Comparison of ENCODE assay signal across 21 cellular contexts in the genomic region with DNA sequence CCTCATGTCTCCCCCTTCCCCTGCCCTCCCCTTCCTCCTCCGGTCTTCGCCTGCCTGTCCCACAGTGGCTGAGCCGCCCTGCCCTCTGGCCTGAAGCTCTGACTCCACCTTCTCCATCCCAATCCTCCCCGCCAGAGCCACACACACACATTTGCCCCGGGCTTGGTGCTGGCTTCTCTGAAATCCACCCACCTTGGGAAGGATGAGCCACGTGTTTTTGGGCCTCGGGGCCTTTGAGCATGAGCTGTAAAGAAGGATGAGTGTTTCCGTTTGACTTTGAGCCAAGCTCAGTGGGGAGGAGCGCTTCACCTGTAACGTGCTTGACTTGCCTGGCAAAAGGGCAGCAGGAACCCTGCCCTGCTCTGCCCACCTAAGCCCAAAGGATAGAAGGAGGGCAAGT.
DNase-seq lines count a peak whose midpoint lies in the region; ATAC-seq and TF ChIP-seq lines count a peak whose summit lies in the region.
"Had no signal": no experiment of that assay in that cellular context is flagged by ENCODE, and none has a peak within 500 bp of the region (broad histone marks: within the 10 kb centered on the region; RNA-seq: fewer than 3 reads in every experiment).

No MANE protein-coding gene starts in this region.

- H3K36me3 Mint-ChIP-seq in CD8-positive, alpha-beta memory T cell: no peaks in the 10 kb centered on the region
- H3K36me3 Mint-ChIP-seq: CD14-positive monocyte, naive B cell had no signal

- no peaks in the 10 kb centered on the region for H3K9me3 ChIP-seq in CD8-positive, alpha-beta memory T cell (ENCODE audit: low read length)
- H3K9me3 ChIP-seq in PC-3 (ENCODE audit: low read length): no peaks in the 10 kb centered on the region
- H3K9me3 ChIP-seq: ascending aorta, left lung, stomach, thyroid gland had no signal

- DNase-seq in CD8-positive, alpha-beta memory T cell: no peak
- DNase-seq in ELF-1 (ENCODE audit: low read depth, low spot score) (peak; percentile 78), PC-3 (peak; percentile 94), GDM1 (lab: John Stamatoyannopoulos, UW) (no peak), NOMO-1 treated with dmso at 0.1 percent for 144 hours (lab: John Stamatoyannopoulos, UW; ENCODE audit: unreplicated experiment) (no peak)
- DNase-seq: caudate nucleus, naive B cell, NCI-H1694, NCI-H526, occipital lobe, SHP77, stomach had no signal

- H4K20me1 ChIP-seq in PC-3 (ENCODE audit: low read length): no peaks in the 10 kb centered on the region

- CTCF ChIA-PET in CD8-positive, alpha-beta memory T cell (lab: Charles Lee): no interaction called here
- CTCF ChIA-PET in PC-3 (lab: Charles Lee): no interaction called here

- peaks cover 20% of the 10 kb centered on the region for H3K4me1 ChIP-seq in CD8-positive, alpha-beta memory T cell (ENCODE audit: insufficient read depth, low read length)
- H3K4me1 ChIP-seq in PC-3 (ENCODE audit: insufficient read depth, low read length): peaks cover 15% of the 10 kb centered on the region
- H3K4me1 ChIP-seq: ascending aorta, left lung, stomach had no signal

- H3K9me2 ChIP-seq in PC-3 (replicated peaks; ENCODE audit: low read length): no peaks in the 10 kb centered on the region

- peaks cover 0 to 3% (median 0%) of the 10 kb centered on the region in 5 donors for H3K9me3 Mint-ChIP-seq in CD8-positive, alpha-beta memory T cell

- BruUV-seq in PC-3 (replicated peaks; lab: Mats Ljungman, UMichigan): no TSS peak

- no peaks in the 10 kb centered on the region for H3K36me3 ChIP-seq in CD8-positive, alpha-beta memory T cell (ENCODE audit: insufficient read depth, low read length)
- H3K36me3 ChIP-seq in PC-3 (ENCODE audit: low read depth, low read length): no peaks in the 10 kb centered on the region
- H3K36me3 ChIP-seq: ascending aorta, left lung, stomach, thyroid gland had no signal

- no peak overlapping the region for H3K4me3 ChIP-seq in CD8-positive, alpha-beta memory T cell (ENCODE audit: low read length)
- no peak overlapping the region for H3K4me3 ChIP-seq in PC-3 (ENCODE audit: low read length)
- H3K4me3 ChIP-seq: ascending aorta, GM23338, left lung, stomach, thyroid gland had no signal

- 0 out of 2 replicates have a peak overlapping the region, but pooled peaks have one; percentile 20 for H2AFZ ChIP-seq in PC-3 (ENCODE audit: low read length)
- H2AFZ ChIP-seq: GM23338 had no signal

- peaks cover 2 to 22% of the 10 kb centered on the region in 2 donors for H3K27me3 Mint-ChIP-seq in CD8-positive, alpha-beta memory T cell

- peak overlapping the region in 5 of 8 donors; percentile 5 to 86 (median 78) for H3K27ac Mint-ChIP-seq in CD8-positive, alpha-beta memory T cell
- H3K27ac Mint-ChIP-seq: activated naive CD4-positive, alpha-beta T cell treated with anti-CD3 and anti-CD28 coated beads, Interleukin-2, amount 50 U/mL, for 72 hours; GM23338; naive B cell had no signal

- no peak overlapping the region for H3K27ac ChIP-seq in CD8-positive, alpha-beta memory T cell (ENCODE audit: low read depth, low read length)
- no peak overlapping the region for H3K27ac ChIP-seq in PC-3 (ENCODE audit: low read length)
- H3K27ac ChIP-seq: ascending aorta, left lung, stomach, thyroid gland had no signal

- H3K27me3 ChIP-seq in CD8-positive, alpha-beta memory T cell (ENCODE audit: insufficient read depth, low read length, poor library complexity, severe bottlenecking): no peaks in the 10 kb centered on the region
- H3K27me3 ChIP-seq in PC-3 (ENCODE audit: low read length): no peaks in the 10 kb centered on the region
- H3K27me3 ChIP-seq: ascending aorta, left lung, thyroid gland had no signal

- POLR2A ChIA-PET in CD8-positive, alpha-beta memory T cell (lab: Charles Lee): no interaction called here
- POLR2A ChIA-PET in PC-3 (lab: Charles Lee; ENCODE audit: unreplicated experiment): no interaction called here

- ATAC-seq in PC-3 (peak; percentile 29; the same call in 1 of the 2 replicates), esophagus mucosa (peak; percentile 91), GM21825 (IDR thresholded peaks at IDR 0.05; ENCODE audit: unreplicated experiment) (no peak), GM21390 (IDR thresholded peaks at IDR 0.05; ENCODE audit: unreplicated experiment) (no peak)
- ATAC-seq: GM23338, left lung had no signal

- H3K4me2 ChIP-seq in PC-3 (ENCODE audit: low read length): no peak overlapping the region
- H3K4me2 ChIP-seq: GM23338 had no signal

- no peak for TF ChIP-seq CTCF in PC-3 (conservative IDR thresholded peaks at IDR 0.05; ENCODE audit: low read depth, low read length)

- peaks cover 12 to 18% (median 14%) of the 10 kb centered on the region in 3 donors for H3K4me1 Mint-ChIP-seq in CD8-positive, alpha-beta memory T cell
- H3K4me1 Mint-ChIP-seq: CD14-positive monocyte, GM23338, naive B cell had no signal

- H3K4me3 Mint-ChIP-seq in CD8-positive, alpha-beta memory T cell: peak overlapping the region in 2 of 7 donors; percentile 38 to 39
- H3K4me3 Mint-ChIP-seq: CD14-positive monocyte, GM23338 had no signal

- H3F3A ChIP-seq in PC-3 (ENCODE audit: low read length, unreplicated experiment): no peaks in the 10 kb centered on the region

- intact Hi-C loops in PC-3 (cut with micrococcal nuclease): no loop called here

- H3K79me2 ChIP-seq in PC-3 (ENCODE audit: low read length): no peaks in the 10 kb centered on the region

- H3K9ac ChIP-seq in PC-3 (ENCODE audit: low read length): no peak overlapping the region

Comparison
In these comparisons a context has a peak if more than half of its experiments do, and no peak if none do; other contexts are left out.
1. DNase-seq: peak in ELF-1 (single experiment) and PC-3 (single experiment); none in CD8-positive, alpha-beta memory T cell (0 of 5), GDM1 (single experiment) and NOMO-1 treated with dmso at 0.1 percent for 144 hours (single experiment).
2. ATAC-seq: peak in PC-3 (single experiment) and esophagus mucosa (single experiment); none in GM21825 (single experiment) and GM21390 (single experiment).